Comparison of ENCODE assay signal across 12 cellular contexts in the genomic region with DNA sequence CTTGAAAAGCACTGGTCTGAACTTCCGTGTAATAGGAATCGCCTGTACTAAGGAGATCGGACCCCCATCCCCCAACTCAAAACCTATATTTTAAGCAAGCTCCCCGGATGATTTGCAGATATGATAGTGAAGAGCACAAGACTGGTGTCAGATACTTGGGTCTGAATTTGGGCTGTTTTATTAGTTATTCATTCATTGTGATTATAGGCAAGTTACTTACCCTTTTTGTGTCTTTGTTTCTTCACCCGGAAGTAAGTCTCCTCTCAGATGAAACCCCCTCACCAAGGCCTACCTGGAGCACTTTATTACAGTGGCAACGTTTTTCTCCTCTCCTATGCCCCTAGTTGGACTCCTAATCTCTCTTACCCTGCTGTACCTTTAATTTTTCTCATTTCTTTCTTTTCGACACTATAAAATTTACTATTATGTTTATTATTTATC. TPM values are rescaled to one million over a fixed set of nuclear protein-coding genes. Genes with fewer than 3 reads are reported as not detected.
A peak's percentile ranks its signal among the peaks of the same experiment; 100 is the strongest.
DNase-seq lines count a peak whose midpoint lies in the region; ATAC-seq, FAIRE-seq and TF ChIP-seq lines count a peak whose summit lies in the region.
"Had no signal": no experiment of that assay in that cellular context is flagged by ENCODE, and none has a peak within 500 bp of the region (broad histone marks: within the 10 kb centered on the region; RNA-seq: fewer than 3 reads in every experiment).

No MANE protein-coding gene starts in this region.

- H3K27ac ChIP-seq in sigmoid colon (no peak overlapping the region), right atrium auricular region (no peak overlapping the region)
- H3K27ac ChIP-seq: ascending aorta had no signal

- no peaks in the 10 kb centered on the region for H3K4me1 ChIP-seq in sigmoid colon
- no peaks in the 10 kb centered on the region for H3K4me1 ChIP-seq in right atrium auricular region
- H3K4me1 ChIP-seq: ascending aorta had no signal

- H3K27me3 Mint-ChIP-seq in activated naive CD4-positive, alpha-beta T cell treated with anti-CD3 and anti-CD28 coated beads, Interleukin-2, amount 10 ng/mL, durations not matched to agents 7 days and 5 days: no peaks in the 10 kb centered on the region
- H3K27me3 Mint-ChIP-seq in activated naive CD8-positive, alpha-beta T cell treated with anti-CD3 and anti-CD28 coated beads, Interleukin-2, amount 50 U/mL, for 24 hours: no peaks in the 10 kb centered on the region
- H3K27me3 Mint-ChIP-seq: dendritic cell treated with granulocyte-macrophage colony-stimulating factor and Interleukin-4, amounts not matched to agents 40 ng/mL and 50 ng/mL, for 4 days had no signal

- CTCF ChIA-PET in activated naive CD4-positive, alpha-beta T cell treated with anti-CD3 and anti-CD28 coated beads, Interleukin-2, amount 10 ng/mL, durations not matched to agents 7 days and 5 days (lab: Charles Lee): no interaction called here

- no peak for TF ChIP-seq EP300 in sigmoid colon (IDR thresholded peaks at IDR 0.05)

- no peak for DNase-seq in activated naive CD4-positive, alpha-beta T cell treated with anti-CD3 and anti-CD28 coated beads, Interleukin-2, amount 10 ng/mL, durations not matched to agents 7 days and 5 days
- DNase-seq in activated naive CD4-positive, alpha-beta T cell (lab: John Stamatoyannopoulos, UW): no peak
- DNase-seq in activated naive CD8-positive, alpha-beta T cell treated with anti-CD3 and anti-CD28 coated beads, Interleukin-2, amount 50 U/mL, for 24 hours: no peak
- no peak for DNase-seq in sigmoid colon
- no peak for DNase-seq in RCC 7860 (ENCODE audit: low spot score)
- DNase-seq in SHP77 treated with DMSO at 0.1 percent for 48 hours (lab: John Stamatoyannopoulos, UW): no peak
- no peak for DNase-seq in right atrium auricular region (ENCODE audit: low spot score)
- DNase-seq: mesenchymal stem cell had no signal

- H3K36me3 ChIP-seq in sigmoid colon (no peaks in the 10 kb centered on the region), right atrium auricular region (no peaks in the 10 kb centered on the region)
- H3K36me3 ChIP-seq: ascending aorta had no signal

- 73 to 76% methylated on average over 7 of the region's 7 CpGs for WGBS in sigmoid colon, 2 donors

- FAIRE-seq in RCC 7860 (lab: Jason Lieb, UNC): no peak

- H3K9me3 ChIP-seq in sigmoid colon (no peaks in the 10 kb centered on the region), right atrium auricular region (no peaks in the 10 kb centered on the region)
- H3K9me3 ChIP-seq: ascending aorta had no signal

- peak overlapping the region; percentile 87 for H3K27ac Mint-ChIP-seq in activated naive CD4-positive, alpha-beta T cell treated with anti-CD3 and anti-CD28 coated beads, Interleukin-2, amount 10 ng/mL, durations not matched to agents 7 days and 5 days
- peak overlapping the region; percentile 72 for H3K27ac Mint-ChIP-seq in activated naive CD8-positive, alpha-beta T cell treated with anti-CD3 and anti-CD28 coated beads, Interleukin-2, amount 50 U/mL, for 24 hours
- H3K27ac Mint-ChIP-seq: dendritic cell treated with granulocyte-macrophage colony-stimulating factor and Interleukin-4, amounts not matched to agents 40 ng/mL and 50 ng/mL, for 4 days had no signal

- no peaks in the 10 kb centered on the region for H3K27me3 ChIP-seq in sigmoid colon
- no peaks in the 10 kb centered on the region for H3K27me3 ChIP-seq in right atrium auricular region
- H3K27me3 ChIP-seq: ascending aorta had no signal

- H3K9me3 Mint-ChIP-seq in activated naive CD4-positive, alpha-beta T cell treated with anti-CD3 and anti-CD28 coated beads, Interleukin-2, amount 10 ng/mL, durations not matched to agents 7 days and 5 days: peaks cover 2% of the 10 kb centered on the region
- peaks cover 8% of the 10 kb centered on the region for H3K9me3 Mint-ChIP-seq in activated naive CD8-positive, alpha-beta T cell treated with anti-CD3 and anti-CD28 coated beads, Interleukin-2, amount 50 U/mL, for 24 hours

- TF ChIP-seq POLR2A in sigmoid colon (IDR thresholded peaks at IDR 0.05): no peak

- H3K4me3 Mint-ChIP-seq in activated naive CD4-positive, alpha-beta T cell treated with anti-CD3 and anti-CD28 coated beads, Interleukin-2, amount 10 ng/mL, durations not matched to agents 7 days and 5 days: peak overlapping the region; percentile 19
- peak overlapping the region; percentile 73 for H3K4me3 Mint-ChIP-seq in activated naive CD8-positive, alpha-beta T cell treated with anti-CD3 and anti-CD28 coated beads, Interleukin-2, amount 50 U/mL, for 24 hours
- H3K4me3 Mint-ChIP-seq: dendritic cell treated with granulocyte-macrophage colony-stimulating factor and Interleukin-4, amounts not matched to agents 40 ng/mL and 50 ng/mL, for 4 days had no signal

- ATAC-seq in HG03520 (IDR thresholded peaks at IDR 0.05; ENCODE audit: unreplicated experiment): peak; percentile 3
- no peak for ATAC-seq in activated naive CD8-positive, alpha-beta T cell treated with anti-CD3 and anti-CD28 coated beads, Interleukin-2, amount 50 U/mL, for 24 hours

- H3K4me1 Mint-ChIP-seq in activated naive CD4-positive, alpha-beta T cell treated with anti-CD3 and anti-CD28 coated beads, Interleukin-2, amount 10 ng/mL, durations not matched to agents 7 days and 5 days: peaks cover 52% of the 10 kb centered on the region
- H3K4me1 Mint-ChIP-seq in activated naive CD8-positive, alpha-beta T cell treated with anti-CD3 and anti-CD28 coated beads, Interleukin-2, amount 50 U/mL, for 24 hours: peaks cover 43% of the 10 kb centered on the region

- no peak for TF ChIP-seq CTCF in sigmoid colon (IDR thresholded peaks at IDR 0.05)
- TF ChIP-seq CTCF in right atrium auricular region (IDR thresholded peaks at IDR 0.05): no peak

- intact Hi-C loops in sigmoid colon (cut with DNase I): no loop called here

- H3K36me3 Mint-ChIP-seq in activated naive CD4-positive, alpha-beta T cell treated with anti-CD3 and anti-CD28 coated beads, Interleukin-2, amount 10 ng/mL, durations not matched to agents 7 days and 5 days: peaks cover 40% of the 10 kb centered on the region
- peaks cover 5% of the 10 kb centered on the region for H3K36me3 Mint-ChIP-seq in activated naive CD8-positive, alpha-beta T cell treated with anti-CD3 and anti-CD28 coated beads, Interleukin-2, amount 50 U/mL, for 24 hours (ENCODE audit: low read depth)

- no peak overlapping the region for H3K4me3 ChIP-seq in sigmoid colon
- H3K4me3 ChIP-seq in right atrium auricular region: no peak overlapping the region
- H3K4me3 ChIP-seq: ascending aorta had no signal

RNA-seq across cellular contexts. Expression of gene STAP1, which starts 17.4 kb away (rescaled TPM):
- total RNA-seq in sigmoid colon (not detected), right atrium auricular region (not detected)
- 1 to 10 TPM in 2 of 3 donors, not detected in 1; 2.4 to 9.4 TPM for polyA plus RNA-seq in sigmoid colon
- total RNA-seq: ascending aorta, osteocyte had no signal

RNA-seq across cellular contexts. Expression of gene CENPC, which starts 30.6 kb away (rescaled TPM):
- total RNA-seq in sigmoid colon (10 to 100 TPM; 20.6 to 30.0 (median 25.9) TPM), right atrium auricular region (1 to 10 TPM; 6.6 to 7.9 TPM)
- polyA plus RNA-seq in sigmoid colon: 1 to 10 TPM; 4.9 to 7.8 (median 6.6) TPM
